1 cellular context compared by ENCODE assay signal in genomic region chr3:12318758-12319621, GRCh38.
TF ChIP-seq lines count a peak whose summit lies in the region.

No MANE protein-coding gene starts in this region.

TF ChIP-seq in A549, 52 proteins besides CTCF, POLR2A, EP300 and RAD21 (continued from another document):
- no peak for TF ChIP-seq BCL3 (IDR thresholded peaks at IDR 0.05)
- TF ChIP-seq RNF2 (IDR thresholded peaks at IDR 0.05; ENCODE audit: borderline replicate concordance, low read depth): no peak
- no peak for TF ChIP-seq ELK1 (IDR thresholded peaks at IDR 0.05; ENCODE audit: low read depth, low read length)
- TF ChIP-seq TP53 (CRISPR knock-in tag; IDR thresholded peaks at IDR 0.05): no peak
